8 cellular contexts compared by ENCODE assay signal in the genomic region with DNA sequence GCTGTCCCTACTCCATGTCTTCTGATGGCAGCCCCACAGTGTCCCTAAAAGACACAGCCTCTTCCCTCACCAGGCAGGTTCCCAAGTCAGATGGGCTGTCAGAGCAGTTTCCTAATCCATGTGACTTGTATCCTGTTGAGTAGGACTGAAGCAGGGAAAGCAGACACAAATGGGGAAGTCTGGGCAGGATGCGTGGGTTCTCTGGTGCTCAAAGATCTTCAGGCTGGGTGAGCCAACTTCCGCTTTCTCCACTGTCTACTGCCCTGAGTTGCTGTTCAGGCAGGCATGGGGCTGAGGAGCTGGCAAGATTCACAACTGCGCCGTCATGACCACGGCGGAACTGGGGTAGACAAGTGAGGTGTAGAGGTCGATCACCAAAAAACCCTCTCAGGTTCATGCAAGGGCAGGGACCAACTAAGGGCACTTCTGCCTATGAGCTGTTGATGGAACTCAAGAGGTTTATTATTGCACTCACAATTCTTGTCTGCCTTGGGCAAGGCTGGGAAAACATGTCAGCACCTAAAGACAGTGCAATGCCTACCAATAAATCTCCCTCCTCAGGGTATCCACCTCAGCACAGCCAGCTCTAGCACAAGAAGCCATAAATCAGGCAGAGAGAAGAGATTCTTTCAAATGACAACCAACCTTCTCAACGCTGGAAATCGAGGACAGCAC.
DNase-seq lines count a peak whose midpoint lies in the region; ATAC-seq and TF ChIP-seq lines count a peak whose summit lies in the region.

No MANE protein-coding gene starts in this region.

- H3K36me3 Mint-ChIP-seq in IgD-negative memory B cell (peaks cover 3% of the 10 kb centered on the region), progenitor cell of endocrine pancreas (ENCODE audit: insufficient read depth) (no peaks in the 10 kb centered on the region)
- H3K36me3 Mint-ChIP-seq in activated CD8-positive, alpha-beta T cell treated with anti-CD3 and anti-CD28 coated beads, Interleukin-2, amount 10 ng/mL, durations not matched to agents 7 days and 5 days (ENCODE audit: low read depth) = peaks cover 15% of the 10 kb centered on the region

- H3K9me3 Mint-ChIP-seq in IgD-negative memory B cell = no peaks in the 10 kb centered on the region
- no peaks in the 10 kb centered on the region for H3K9me3 Mint-ChIP-seq in activated CD8-positive, alpha-beta T cell treated with anti-CD3 and anti-CD28 coated beads, Interleukin-2, amount 10 ng/mL, durations not matched to agents 7 days and 5 days (ENCODE audit: insufficient read depth)
- no peaks in the 10 kb centered on the region for H3K9me3 Mint-ChIP-seq in progenitor cell of endocrine pancreas (ENCODE audit: low read depth)

- H3K4me3 Mint-ChIP-seq in IgD-negative memory B cell = peak overlapping the region; percentile 48 to 86 (median 68)
- H3K4me3 Mint-ChIP-seq in activated CD8-positive, alpha-beta T cell treated with anti-CD3 and anti-CD28 coated beads, Interleukin-2, amount 10 ng/mL, durations not matched to agents 7 days and 5 days = peak overlapping the region; percentile 13
- H3K4me3 Mint-ChIP-seq in progenitor cell of endocrine pancreas (ENCODE audit: low read depth) = no peak overlapping the region

- TF ChIP-seq CTCF in progenitor cell of endocrine pancreas (IDR thresholded peaks at IDR 0.05; ENCODE audit: unreplicated experiment) = no peak

- H3K4me3 ChIP-seq in esophagus (ENCODE audit: low read depth in 1 of 2, low read length in 2 of 2) = no peak overlapping the region

- peak overlapping the region; percentile 83 to 98 (median 97) for H3K27ac Mint-ChIP-seq in IgD-negative memory B cell
- peak overlapping the region; percentile 84 for H3K27ac Mint-ChIP-seq in activated CD8-positive, alpha-beta T cell treated with anti-CD3 and anti-CD28 coated beads, Interleukin-2, amount 10 ng/mL, durations not matched to agents 7 days and 5 days
- peak overlapping the region; percentile 66 for H3K27ac Mint-ChIP-seq in progenitor cell of endocrine pancreas

- H3K27ac ChIP-seq in esophagus (ENCODE audit: low read depth in 2 of 2, low read length in 1 of 2) = peak overlapping the region; percentile 5 to 61

- CTCF ChIA-PET in activated CD8-positive, alpha-beta T cell treated with anti-CD3 and anti-CD28 coated beads, Interleukin-2, amount 10 ng/mL, durations not matched to agents 7 days and 5 days (lab: Charles Lee) = interaction anchor here (0.8 to 4.8 kb wide), 5 partner anchors 13 to 84 kb away, joined by 3 to 21 read pairs (median 4); partner anchors contain the start of gene RAPGEF1

- H3K4me1 Mint-ChIP-seq in IgD-negative memory B cell = peaks cover 48 to 78% (median 60%) of the 10 kb centered on the region in 3 donors
- peaks cover 65% of the 10 kb centered on the region for H3K4me1 Mint-ChIP-seq in activated CD8-positive, alpha-beta T cell treated with anti-CD3 and anti-CD28 coated beads, Interleukin-2, amount 10 ng/mL, durations not matched to agents 7 days and 5 days (ENCODE audit: low read depth)
- peaks cover 40% of the 10 kb centered on the region for H3K4me1 Mint-ChIP-seq in progenitor cell of endocrine pancreas (ENCODE audit: low read depth)

- H3K9me3 ChIP-seq in esophagus (ENCODE audit: control insufficient read depth in 2 of 2, insufficient read depth in 1 of 2, low read depth in 1 of 2, low read length in 1 of 2) = no peaks in the 10 kb centered on the region

- peaks cover 5 to 9% of the 10 kb centered on the region in 2 donors for H3K4me1 ChIP-seq in esophagus (ENCODE audit: control insufficient read depth in 2 of 2, insufficient read depth in 2 of 2, low read length in 1 of 2)

- H3K36me3 ChIP-seq in esophagus (ENCODE audit: control insufficient read depth in 2 of 2, insufficient read depth in 2 of 2, low read length in 1 of 2) = no peaks in the 10 kb centered on the region

- WGBS in esophagus, 2 donors = 62 to 67% methylated on average over 9 of the region's 9 CpGs

- POLR2A ChIA-PET in activated CD8-positive, alpha-beta T cell treated with anti-CD3 and anti-CD28 coated beads, Interleukin-2, amount 10 ng/mL, durations not matched to agents 7 days and 5 days (lab: Charles Lee) = interaction anchor here (0.8 to 1.1 kb wide), 3 partner anchors 12 to 87 kb away, joined by 3 read pairs; no protein-coding TSS in a partner anchor

- peak; percentile 95 for ATAC-seq in activated CD8-positive, alpha-beta T cell treated with anti-CD3 and anti-CD28 coated beads, Interleukin-2, amount 10 ng/mL, durations not matched to agents 7 days and 5 days

- no peaks in the 10 kb centered on the region for H3K27me3 ChIP-seq in esophagus (ENCODE audit: control insufficient read depth in 1 of 2, insufficient read depth in 2 of 2, low read length in 2 of 2)

- peak; percentile 81 for DNase-seq in activated CD8-positive, alpha-beta memory T cell treated with anti-CD3 and anti-CD28 coated beads for 24 hours
- no peak for DNase-seq in activated CD8-positive, alpha-beta memory T cell treated with anti-CD3 and anti-CD28 coated beads, Interleukin-2, amount 50 U/mL, for 48 hours
- DNase-seq in activated CD8-positive, alpha-beta T cell treated with anti-CD3 and anti-CD28 coated beads, Interleukin-2, amount 10 ng/mL, durations not matched to agents 7 days and 5 days = peak; percentile 80
- DNase-seq in progenitor cell of endocrine pancreas (ENCODE audit: low spot score, unreplicated experiment) = no peak
- DNase-seq in NCI-H2171 treated with DMSO at 0.1 percent for 48 hours (lab: John Stamatoyannopoulos, UW) = no peak
- no peak for DNase-seq in NCI-H748 (lab: John Stamatoyannopoulos, UW; ENCODE audit: unreplicated experiment)

- H3K27me3 Mint-ChIP-seq in IgD-negative memory B cell = no peaks in the 10 kb centered on the region
- no peaks in the 10 kb centered on the region for H3K27me3 Mint-ChIP-seq in activated CD8-positive, alpha-beta T cell treated with anti-CD3 and anti-CD28 coated beads, Interleukin-2, amount 10 ng/mL, durations not matched to agents 7 days and 5 days (ENCODE audit: low read depth)
- no peaks in the 10 kb centered on the region for H3K27me3 Mint-ChIP-seq in progenitor cell of endocrine pancreas

Comparison
In these comparisons a context has a peak if more than half of its experiments do, and no peak if none do; other contexts are left out.
1. DNase-seq: peak in activated CD8-positive, alpha-beta memory T cell treated with anti-CD3 and anti-CD28 coated beads for 24 hours (single experiment) and activated CD8-positive, alpha-beta T cell treated with anti-CD3 and anti-CD28 coated beads, Interleukin-2, amount 10 ng/mL, durations not matched to agents 7 days and 5 days (single experiment); none in activated CD8-positive, alpha-beta memory T cell treated with anti-CD3 and anti-CD28 coated beads, Interleukin-2, amount 50 U/mL, for 48 hours (single experiment), progenitor cell of endocrine pancreas (single experiment), NCI-H2171 treated with DMSO at 0.1 percent for 48 hours (single experiment) and NCI-H748 (single experiment).
2. Peak in every context shown above with its lines, with median percentiles within 50 percentile points of each other: H3K27ac Mint-ChIP-seq.